Comparison of ENCODE assay signal across 1 cellular context in genomic region chr12:114450019-114450418, GRCh38.
TF ChIP-seq lines count a peak whose summit lies in the region.

No MANE protein-coding gene starts in this region.

TF ChIP-seq in H1, 55 proteins besides CTCF, POLR2A, EP300 and RAD21:
- TF ChIP-seq MAFK (IDR thresholded peaks at IDR 0.05; ENCODE audit: low read depth, low read length): no peak
- TF ChIP-seq TCF12 (IDR thresholded peaks at IDR 0.05; ENCODE audit: low read depth, low read length): no peak
- peak; percentile 11 for TF ChIP-seq RNF2 (IDR thresholded peaks at IDR 0.05; ENCODE audit: borderline replicate concordance, low read depth, low read length, missing control alignments, poor library complexity, severe bottlenecking)
- TF ChIP-seq SIX5 (IDR thresholded peaks at IDR 0.05; ENCODE audit: low read depth, low read length): no peak
